In the genomic region with DNA sequence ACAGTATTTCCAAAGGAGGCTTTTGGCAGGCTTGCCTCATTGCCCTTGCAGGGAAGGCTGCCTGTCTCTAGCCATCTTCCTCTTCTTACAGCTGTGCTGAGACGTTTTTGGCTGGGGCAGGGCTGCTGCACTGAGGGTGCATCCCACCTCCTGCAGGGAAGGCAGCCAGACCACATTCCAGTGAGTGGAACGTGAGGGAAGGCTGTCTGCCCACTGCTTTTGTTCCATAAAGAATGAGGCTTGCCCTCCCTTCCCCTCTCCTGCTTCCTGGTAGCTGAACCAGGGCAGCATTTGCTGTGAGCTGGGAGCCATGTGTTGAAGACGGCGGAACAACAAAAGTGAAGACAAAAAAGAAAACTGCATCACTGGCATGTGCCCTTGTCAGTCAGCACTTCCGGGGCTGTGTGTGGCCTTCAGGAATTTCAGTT, we compare ENCODE assay signal across 10 cellular contexts. TPM values are rescaled to one million over a fixed set of nuclear protein-coding genes. Genes with fewer than 3 reads are reported as not detected.
DNase-seq lines count a peak whose midpoint lies in the region; ATAC-seq, FAIRE-seq and TF ChIP-seq lines count a peak whose summit lies in the region.
"Had no signal": no experiment of that assay in that cellular context is flagged by ENCODE, and none has a peak within 500 bp of the region (broad histone marks: within the 10 kb centered on the region; RNA-seq: fewer than 3 reads in every experiment).

No MANE protein-coding gene starts in this region.

- 51% methylated on average over 4 of the region's 5 CpGs for WGBS in HepG2 (ENCODE audit: low lambda C conversion rate)
- 40 to 83% methylated on average over 2 to 5 of the region's 5 CpGs for WGBS in transverse colon (ENCODE audit: low coverage in 1 of 2), 2 donors

- H3K27me3 Mint-ChIP-seq in activated CD4-positive, alpha-beta T cell treated with anti-CD3 and anti-CD28 coated beads for 36 hours = no peaks in the 10 kb centered on the region

- no peak for TF ChIP-seq CTCF in cardiac fibroblast (IDR thresholded peaks at IDR 0.05; ENCODE audit: low read depth, low read length)
- TF ChIP-seq CTCF in HepG2 (CRISPR knock-in tag; IDR thresholded peaks at IDR 0.05) = no peak
- no peak for TF ChIP-seq CTCF in transverse colon (IDR thresholded peaks at IDR 0.05)

- H4K20me1 ChIP-seq in HepG2 (ENCODE audit: insufficient read depth, low read length) = no peaks in the 10 kb centered on the region

- intact Hi-C loops in activated CD4-positive, alpha-beta T cell treated with anti-CD3 and anti-CD28 coated beads for 36 hours (cut with DNase I, micrococcal nuclease) = loop anchor here (2.0 to 10.0 kb wide), 5 partner anchors 49 to 373 kb away; partner anchors contain the start of gene ZFP62 (in 1 of the 2)
- intact Hi-C loops in HepG2 (cut with micrococcal nuclease; ENCODE audit: unreplicated experiment) (loop anchor here (2.0 kb wide), 2 partner anchors 13 to 373 kb away; no protein-coding TSS in a partner anchor), transverse colon (cut with DNase I; ENCODE audit: low total_unique reads) (no loop called here)

- H3K36me3 Mint-ChIP-seq in activated CD4-positive, alpha-beta T cell treated with anti-CD3 and anti-CD28 coated beads for 36 hours (ENCODE audit: low read depth) = peaks cover 10% of the 10 kb centered on the region

- H3K79me2 ChIP-seq in HepG2 (ENCODE audit: insufficient read depth, low read length) = no peaks in the 10 kb centered on the region

- POLR2A ChIA-PET in activated CD4-positive, alpha-beta T cell treated with anti-CD3 and anti-CD28 coated beads for 36 hours (lab: Charles Lee) = no interaction called here
- POLR2A ChIA-PET in HepG2 (lab: Yijun Ruan, JAX) = interaction anchor here (1.4 to 2.0 kb wide), 2 partner anchors 23 to 25 kb away, joined by 5 to 8 read pairs; no protein-coding TSS in a partner anchor

- CTCF ChIA-PET in activated CD4-positive, alpha-beta T cell treated with anti-CD3 and anti-CD28 coated beads for 36 hours (lab: Charles Lee) = interaction anchor here (0.7 to 1.6 kb wide), 5 partner anchors 14 to 67 kb away, joined by 3 to 5 read pairs (median 4); no protein-coding TSS in a partner anchor
- CTCF ChIA-PET in HepG2 (lab: Yijun Ruan, JAX; ENCODE audit: low intra/inter-chr PET ratio, low total read pairs) = interaction anchor here (1.8 kb wide), 1 partner anchor 13 kb away, joined by 8 read pairs; no protein-coding TSS in a partner anchor

- H3K27me3 ChIP-seq in HepG2 (ENCODE audit: control insufficient read depth in 1 of 2, insufficient read depth in 2 of 2, low read length in 2 of 2) (0 out of 5 replicates have a peak, but pooled peaks cover 0 to 4% of the 10 kb centered on the region in 2 experiments), transverse colon (no peaks in the 10 kb centered on the region)

- peaks cover 8 to 12% of the 10 kb centered on the region in 2 experiments; a peak in 4 of 5 replicates for H3K36me3 ChIP-seq in HepG2 (replicated peaks in 1 of 2; ENCODE audit: control insufficient read depth in 1 of 2, insufficient read depth in 2 of 2, low read length in 2 of 2)
- H3K36me3 ChIP-seq in transverse colon = peaks cover 0 to 8% (median 0%) of the 10 kb centered on the region in 4 donors

- H3K4me1 ChIP-seq in HepG2 (ENCODE audit: insufficient read depth, low read length) (peaks cover 12% of the 10 kb centered on the region), transverse colon (peaks cover 25 to 32% (median 26%) of the 10 kb centered on the region in 4 donors)

- peaks cover 25% of the 10 kb centered on the region for H3K4me1 Mint-ChIP-seq in activated CD4-positive, alpha-beta T cell treated with anti-CD3 and anti-CD28 coated beads for 36 hours

- H3K4me3 Mint-ChIP-seq in activated CD4-positive, alpha-beta T cell treated with anti-CD3 and anti-CD28 coated beads for 36 hours = no peak overlapping the region

- H3K27ac Mint-ChIP-seq in activated CD4-positive, alpha-beta T cell treated with anti-CD3 and anti-CD28 coated beads for 36 hours = peak overlapping the region; percentile 59

- TF ChIP-seq EP300 in HepG2 (IDR thresholded peaks at IDR 0.05; ENCODE audit: low read depth in 2 of 2, low read length in 2 of 2) (no peak), HepG2 (CRISPR knock-in tag; IDR thresholded peaks at IDR 0.05; ENCODE audit: borderline replicate concordance) (no peak), transverse colon (IDR thresholded peaks at IDR 0.05; ENCODE audit: low read depth) (no peak)

- H3K27ac ChIP-seq in HepG2 (ENCODE audit: extremely low read length, insufficient read depth, low read length) (no peak overlapping the region), transverse colon (peak overlapping the region; percentile 71 to 83 (median 80))
- H3K27ac ChIP-seq: C4-2B, KMS-11 had no signal

- H3K9me3 ChIP-seq in HepG2 (ENCODE audit: low read length) = no peaks in the 10 kb centered on the region
- H3K9me3 ChIP-seq in transverse colon = no peaks in the 10 kb centered on the region

- no peak for TF ChIP-seq POLR2A in HepG2 (IDR thresholded peaks at IDR 0.05; ENCODE audit: insufficient read depth in 1 of 2, low read depth in 2 of 2, low read length in 2 of 2)
- no peak for TF ChIP-seq POLR2A in transverse colon (IDR thresholded peaks at IDR 0.05)

- TF ChIP-seq RAD21 in HepG2 (CRISPR knock-in tag; IDR thresholded peaks at IDR 0.05) = no peak

- peak overlapping the region; percentile 44; the same call in 1 of the 2 replicates for H3K4me2 ChIP-seq in HepG2 (ENCODE audit: low read depth, low read length)
- H3K4me2 ChIP-seq: KMS-11 had no signal

- H3K4me3 ChIP-seq in cardiac fibroblast (replicated peaks in 1 of 2; ENCODE audit: low read depth in 2 of 2, low read length in 2 of 2) (no peak overlapping the region), HepG2 (replicated peaks in 1 of 3; ENCODE audit: insufficient read depth in 1 of 3, low read depth in 2 of 3, low read length in 3 of 3) (no peak overlapping the region), transverse colon (no peak overlapping the region)

- H3K9ac ChIP-seq in HepG2 (ENCODE audit: insufficient read depth, low read depth, low read length) = no peak overlapping the region
- H3K9ac ChIP-seq: KMS-11 had no signal

- in situ Hi-C loops in HepG2 (cut with HindIII; ENCODE audit: extremely low pct_ligation_motif_present, low pct_unique_long_range_greater_than_20kb) (loop anchor here (10.0 kb wide), 1 partner anchor 369 kb away; no protein-coding TSS in a partner anchor), transverse colon (cut with MboI; ENCODE audit: low pct_ligation_motif_present in 1 of 4, low pct_unique_long_range_greater_than_20kb in 1 of 4, low sequenced_read_pairs in 3 of 4) (loop anchor here in 1 of 4 donors (10.0 kb wide), 1 partner anchor 59 kb away; no protein-coding TSS in a partner anchor)

- FAIRE-seq in HepG2 (lab: Jason Lieb, UNC) = no peak

- no peak for DNase-seq in activated CD4-positive, alpha-beta T cell treated with anti-CD3 and anti-CD28 coated beads for 36 hours
- no peak for DNase-seq in activated CD4-positive, alpha-beta T cell treated with anti-CD3 and anti-CD28 coated beads for 48 hours
- peak; percentile 79 to 87 for DNase-seq in cardiac fibroblast (ENCODE audit: low read depth in 2 of 2)
- DNase-seq in HepG2 (ENCODE audit: low spot score) = no peak
- DNase-seq in transverse colon = no peak
- no peak for DNase-seq in NCI-H1092 treated with DMSO at 0.1 percent for 48 hours (lab: John Stamatoyannopoulos, UW)
- no peak for DNase-seq in pons (ENCODE audit: low spot score)

- BruUV-seq in HepG2 (replicated peaks; lab: Mats Ljungman, UMichigan) = no TSS peak

- no peak overlapping the region for H2AFZ ChIP-seq in HepG2 (ENCODE audit: low read length)

- no peaks in the 10 kb centered on the region for H3K9me3 Mint-ChIP-seq in activated CD4-positive, alpha-beta T cell treated with anti-CD3 and anti-CD28 coated beads for 36 hours (ENCODE audit: low read depth)

- ATAC-seq in activated CD4-positive, alpha-beta T cell treated with anti-CD3 and anti-CD28 coated beads for 36 hours = no peak
- ATAC-seq in HepG2 = peak; percentile 23; the same call in 2 of the 3 replicates
- ATAC-seq in HG02798 (IDR thresholded peaks at IDR 0.05; ENCODE audit: poor library complexity, unreplicated experiment) = no peak

RNA-seq across cellular contexts. Expression of gene MGAT1, which starts 16.8 kb away (rescaled TPM):
- 100 to 1,000 TPM in 1 of 2 experiments, 10 to 100 TPM in 1; 93.2 to 125 TPM for total RNA-seq in activated CD4-positive, alpha-beta T cell treated with anti-CD3 and anti-CD28 coated beads for 36 hours
- total RNA-seq in HepG2 (2016; rRNA removed; fragmentation: Illumina TruSeq; extraction: Trizol) (26.7 and 50.1 TPM in 2 replicates), transverse colon (100 to 1,000 TPM in 3 of 4 donors, 10 to 100 TPM in 1; 98.5 to 131 (median 114) TPM)
- total RNA-seq in HepG2 (2016; cell fraction: cytosol; rRNA removed; fragmentation: Illumina TruSeq; extraction: Trizol; ENCODE audit: low read depth) = 15.0 and 17.0 TPM in 2 replicates
- total RNA-seq in HepG2 (2016; cell fraction: insoluble cytoplasmic fraction; rRNA removed; fragmentation: Illumina TruSeq; extraction: Trizol) = 27.7 and 47.8 TPM in 2 replicates
- 38.7 and 40.9 TPM in 2 replicates for total RNA-seq in HepG2 (2016; cell fraction: membrane; rRNA removed; fragmentation: Illumina TruSeq; extraction: Trizol)
- 41.7 and 45.5 TPM in 2 replicates for total RNA-seq in HepG2 (2016; cell fraction: nucleus; rRNA removed; fragmentation: Illumina TruSeq; extraction: Trizol)
- 55.3 and 72.5 TPM in 2 replicates for polyA plus RNA-seq in HepG2 (2011; rRNA removed)
- polyA plus RNA-seq in HepG2 (2011; cell fraction: cytosol; rRNA removed) = 68.1 and 77.1 TPM in 2 replicates
- polyA plus RNA-seq in HepG2 (2011; cell fraction: nucleus; rRNA removed) = 95.1 and 98.8 TPM in 2 replicates
- 54.8 and 70.3 TPM in 2 replicates for polyA plus RNA-seq in HepG2 (2012)
- polyA plus RNA-seq in HepG2 (2016; cell fraction: cytosol; fragmentation: Illumina TruSeq; extraction: Trizol; ENCODE audit: low read depth) = 24.2 and 28.9 TPM in 2 replicates
- 31.3 and 35.5 TPM in 2 replicates for polyA plus RNA-seq in HepG2 (2016; cell fraction: insoluble cytoplasmic fraction; fragmentation: Illumina TruSeq; extraction: Trizol; ENCODE audit: low read depth)
- polyA plus RNA-seq in HepG2 (2016; cell fraction: membrane; fragmentation: Illumina TruSeq; extraction: Trizol; ENCODE audit: low read depth) = 36.5 and 42.6 TPM in 2 replicates
- polyA plus RNA-seq in HepG2 (2016; cell fraction: nucleus; fragmentation: Illumina TruSeq; extraction: Trizol; ENCODE audit: insufficient read depth, low read depth) = 88.1 and 90.9 TPM in 2 replicates
- polyA minus RNA-seq in HepG2 (2011; rRNA and poly(A)+ RNA removed; ENCODE audit: low replicate concordance) = 47.5 and 138 TPM in 2 replicates
- polyA minus RNA-seq in HepG2 (2011; cell fraction: cytosol; rRNA and poly(A)+ RNA removed) = 68.3 and 69.5 TPM in 2 replicates
- polyA minus RNA-seq in HepG2 (2011; cell fraction: nucleus; rRNA and poly(A)+ RNA removed) = 44.8 and 54.2 TPM in 2 replicates

RNA-seq across cellular contexts. Expression of gene OR2Y1, which starts 46.0 kb away (rescaled TPM):
- total RNA-seq in activated CD4-positive, alpha-beta T cell treated with anti-CD3 and anti-CD28 coated beads for 36 hours = not detected
- total RNA-seq in HepG2 (2016; rRNA removed; fragmentation: Illumina TruSeq; extraction: Trizol) (not detected in 2 replicates), transverse colon (not detected)
- total RNA-seq in HepG2 (2016; cell fraction: cytosol; rRNA removed; fragmentation: Illumina TruSeq; extraction: Trizol; ENCODE audit: low read depth) = not detected in 2 replicates
- total RNA-seq in HepG2 (2016; cell fraction: insoluble cytoplasmic fraction; rRNA removed; fragmentation: Illumina TruSeq; extraction: Trizol) = not detected in 2 replicates
- not detected in 2 replicates for total RNA-seq in HepG2 (2016; cell fraction: membrane; rRNA removed; fragmentation: Illumina TruSeq; extraction: Trizol)
- total RNA-seq in HepG2 (2016; cell fraction: nucleus; rRNA removed; fragmentation: Illumina TruSeq; extraction: Trizol) = not detected in 2 replicates
- polyA plus RNA-seq in HepG2 (2011; rRNA removed) = not detected in 2 replicates
- not detected in 2 replicates for polyA plus RNA-seq in HepG2 (2011; cell fraction: cytosol; rRNA removed)
- polyA plus RNA-seq in HepG2 (2011; cell fraction: nucleus; rRNA removed) = not detected in 2 replicates
- not detected in 2 replicates for polyA plus RNA-seq in HepG2 (2012)
- not detected in 2 replicates for polyA plus RNA-seq in HepG2 (2016; cell fraction: cytosol; fragmentation: Illumina TruSeq; extraction: Trizol; ENCODE audit: low read depth)
- polyA plus RNA-seq in HepG2 (2016; cell fraction: insoluble cytoplasmic fraction; fragmentation: Illumina TruSeq; extraction: Trizol; ENCODE audit: low read depth) = not detected in 2 replicates
- polyA plus RNA-seq in HepG2 (2016; cell fraction: membrane; fragmentation: Illumina TruSeq; extraction: Trizol; ENCODE audit: low read depth) = not detected in 2 replicates
- not detected in 2 replicates for polyA plus RNA-seq in HepG2 (2016; cell fraction: nucleus; fragmentation: Illumina TruSeq; extraction: Trizol; ENCODE audit: insufficient read depth, low read depth)
- not detected in 2 replicates for polyA minus RNA-seq in HepG2 (2011; rRNA and poly(A)+ RNA removed; ENCODE audit: low replicate concordance)
- not detected in 2 replicates for polyA minus RNA-seq in HepG2 (2011; cell fraction: cytosol; rRNA and poly(A)+ RNA removed)
- not detected in 2 replicates for polyA minus RNA-seq in HepG2 (2011; cell fraction: nucleus; rRNA and poly(A)+ RNA removed)

Comparison
In these comparisons a context has a peak if more than half of its experiments do, and no peak if none do; other contexts are left out.
1. DNase-seq: peak in cardiac fibroblast (2 of 2); none in activated CD4-positive, alpha-beta T cell treated with anti-CD3 and anti-CD28 coated beads for 36 hours (single experiment), activated CD4-positive, alpha-beta T cell treated with anti-CD3 and anti-CD28 coated beads for 48 hours (single experiment), HepG2 (single experiment), transverse colon (single experiment), NCI-H1092 treated with DMSO at 0.1 percent for 48 hours (single experiment) and pons (single experiment).